19 cellular contexts compared by ENCODE assay signal in the genomic region with DNA sequence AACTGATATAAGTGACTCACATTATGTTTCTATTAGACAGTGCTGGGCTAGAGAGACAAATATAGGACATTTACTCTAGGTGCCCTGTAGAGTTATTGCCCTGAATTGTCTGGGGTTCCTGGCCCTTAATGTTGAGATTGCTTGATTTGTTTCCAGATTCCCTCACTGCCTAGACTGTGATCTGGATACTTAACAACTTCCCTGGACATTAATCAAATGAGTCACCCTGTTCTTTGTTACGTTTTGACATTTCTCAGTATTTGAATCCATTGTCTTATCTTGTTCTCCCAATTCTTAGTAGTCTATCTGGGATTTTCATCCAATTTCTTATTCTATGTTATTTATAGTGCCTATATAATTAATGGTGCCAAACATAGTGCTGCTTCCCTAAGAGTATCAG.
A peak's percentile ranks its signal among the peaks of the same experiment; 100 is the strongest.
DNase-seq lines count a peak whose midpoint lies in the region; ATAC-seq and TF ChIP-seq lines count a peak whose summit lies in the region.
"Had no signal": no experiment of that assay in that cellular context is flagged by ENCODE, and none has a peak within 500 bp of the region (broad histone marks: within the 10 kb centered on the region; RNA-seq: fewer than 3 reads in every experiment).

No MANE protein-coding gene starts in this region.

- ATAC-seq in RWPE2 (ENCODE audit: low read depth): peak; percentile 71
- no peak for ATAC-seq in HG03460 (IDR thresholded peaks at IDR 0.05; ENCODE audit: unreplicated experiment)
- ATAC-seq in GM19467 (IDR thresholded peaks at IDR 0.05; ENCODE audit: unreplicated experiment): no peak
- no peak for ATAC-seq in HG03097 (IDR thresholded peaks at IDR 0.05; ENCODE audit: low FRiP score, unreplicated experiment)
- ATAC-seq: CD8-positive, alpha-beta T cell; WTC11 had no signal

- H3K4me1 Mint-ChIP-seq in nephron progenitor cell: peaks cover 10% of the 10 kb centered on the region
- H3K4me1 Mint-ChIP-seq: endodermal cell, WTC11 had no signal

- no peak overlapping the region for H2AFZ ChIP-seq in GM23248

- no peaks in the 10 kb centered on the region for H3K36me3 ChIP-seq in GM23248 (ENCODE audit: low read depth)
- no peaks in the 10 kb centered on the region for H3K36me3 ChIP-seq in RWPE2 (ENCODE audit: low read depth)
- H3K36me3 ChIP-seq: neutrophil, SJCRH30 had no signal

- DNase-seq in GM23248 (peak; percentile 21), RWPE2 (ENCODE audit: low spot score) (no peak), epithelial cell of esophagus (ENCODE audit: low read depth) (peak; percentile 55), nephron progenitor cell (no peak), NCI-H2227 (lab: John Stamatoyannopoulos, UW; ENCODE audit: unreplicated experiment) (no peak)
- DNase-seq: activated CD4-positive, alpha-beta memory T cell treated with anti-CD3 and anti-CD28 coated beads for 36 hours; activated naive CD4-positive, alpha-beta T cell treated with Interleukin-2 at 50 U/mL for 16 hours; activated T-cell treated with anti-CD3 and anti-CD28 coated beads for 4 hours; CD8-positive, alpha-beta T cell; DMS79; endodermal cell; NCI-H1105; SJCRH30; stimulated activated CD4-positive, alpha-beta T cell treated with anti-CD3 and anti-CD28 coated beads, Interleukin-15, amount 100 ng/mL, for 24 hours had no signal

- H3K36me3 Mint-ChIP-seq in nephron progenitor cell (ENCODE audit: low read depth): no peaks in the 10 kb centered on the region
- H3K36me3 Mint-ChIP-seq: activated CD4-positive, alpha-beta memory T cell treated with anti-CD3 and anti-CD28 coated beads for 36 hours; CD8-positive, alpha-beta T cell; WTC11 had no signal

- no peak overlapping the region for H3K4me2 ChIP-seq in GM23248 (ENCODE audit: unreplicated experiment)

- no peaks in the 10 kb centered on the region for H4K20me1 ChIP-seq in GM23248 (ENCODE audit: insufficient read depth)

- H3K9me3 ChIP-seq in GM23248 (ENCODE audit: low read depth): no peaks in the 10 kb centered on the region
- H3K9me3 ChIP-seq in RWPE2 (ENCODE audit: severe bottlenecking): no peaks in the 10 kb centered on the region
- H3K9me3 ChIP-seq: neutrophil, SJCRH30 had no signal

- no peaks in the 10 kb centered on the region for H3K27me3 ChIP-seq in GM23248 (replicated peaks; ENCODE audit: insufficient read depth)
- H3K27me3 ChIP-seq in RWPE2 (ENCODE audit: insufficient read depth, poor library complexity, severe bottlenecking): no peaks in the 10 kb centered on the region
- H3K27me3 ChIP-seq: neutrophil, SJCRH30 had no signal

- H3K9me3 Mint-ChIP-seq in nephron progenitor cell: no peaks in the 10 kb centered on the region
- H3K9me3 Mint-ChIP-seq: activated CD4-positive, alpha-beta memory T cell treated with anti-CD3 and anti-CD28 coated beads for 36 hours; CD8-positive, alpha-beta T cell; endodermal cell; WTC11 had no signal

- H3K9me2 ChIP-seq in GM23248 (ENCODE audit: insufficient read depth): 0 out of 2 replicates have a peak, but pooled peaks cover 1% of the 10 kb centered on the region

- 41 to 50% methylated on average over 1 of the region's 1 CpG for WGBS in GM23248 (ENCODE audit: low coverage in 1 of 2, low lambda C conversion rate in 2 of 2, missing lambda C conversion rate in 2 of 2), 2 experiments

- peak overlapping the region; percentile 33 for H3K27ac Mint-ChIP-seq in nephron progenitor cell
- H3K27ac Mint-ChIP-seq: activated CD4-positive, alpha-beta memory T cell treated with anti-CD3 and anti-CD28 coated beads for 36 hours; CD8-positive, alpha-beta T cell; endodermal cell; WTC11 had no signal

- H3K79me2 ChIP-seq in GM23248 (ENCODE audit: insufficient read depth): no peaks in the 10 kb centered on the region

- H3K27ac ChIP-seq in GM23248: no peak overlapping the region
- no peak overlapping the region for H3K27ac ChIP-seq in RWPE2 (ENCODE audit: poor library complexity, severe bottlenecking)
- H3K27ac ChIP-seq: neutrophil, SJCRH30 had no signal

- in situ Hi-C loops in GM23248 (cut with MboI): no loop called here

- no peaks in the 10 kb centered on the region for H3K27me3 Mint-ChIP-seq in nephron progenitor cell (ENCODE audit: low read depth, poor library complexity)
- H3K27me3 Mint-ChIP-seq: activated CD4-positive, alpha-beta memory T cell treated with anti-CD3 and anti-CD28 coated beads for 36 hours had no signal

- H3K4me3 Mint-ChIP-seq in nephron progenitor cell: no peak overlapping the region
- H3K4me3 Mint-ChIP-seq: activated CD4-positive, alpha-beta memory T cell treated with anti-CD3 and anti-CD28 coated beads for 36 hours; CD8-positive, alpha-beta T cell; endodermal cell; WTC11 had no signal

- TF ChIP-seq CTCF in RWPE2 (IDR thresholded peaks at IDR 0.05; ENCODE audit: poor library complexity, severe bottlenecking): no peak
- TF ChIP-seq CTCF in epithelial cell of esophagus (IDR thresholded peaks at IDR 0.05; ENCODE audit: insufficient read depth, low read depth, low read length, missing control alignments): no peak
- no peak for TF ChIP-seq CTCF in nephron progenitor cell (IDR thresholded peaks at IDR 0.05)

- no peak overlapping the region for H3K9ac ChIP-seq in GM23248

- H3K4me1 ChIP-seq in GM23248 (ENCODE audit: insufficient read depth) (peaks cover 4% of the 10 kb centered on the region; the same call in 1 of the 2 replicates), RWPE2 (ENCODE audit: insufficient read depth, poor library complexity, severe bottlenecking) (no peaks in the 10 kb centered on the region)
- H3K4me1 ChIP-seq: SJCRH30 had no signal

- H3K4me3 ChIP-seq in GM23248 (no peak overlapping the region), RWPE2 (ENCODE audit: severe bottlenecking) (no peak overlapping the region), epithelial cell of esophagus (ENCODE audit: low read length) (no peak overlapping the region)
- H3K4me3 ChIP-seq: SJCRH30 had no signal

- no peaks in the 10 kb centered on the region for H3F3A ChIP-seq in GM23248 (ENCODE audit: insufficient read depth)

Comparison
In these comparisons a context has a peak if more than half of its experiments do, and no peak if none do; other contexts are left out.
1. DNase-seq: peak in GM23248 (single experiment) and epithelial cell of esophagus (single experiment); none in RWPE2 (single experiment), nephron progenitor cell (single experiment) and NCI-H2227 (single experiment).